In genomic region chr1:203680765-203681164, GRCh38 we compare ENCODE assay signal across 19 cellular contexts. TPM values are rescaled to one million over a fixed set of nuclear protein-coding genes. Genes with fewer than 3 reads are reported as not detected.
A peak's percentile ranks its signal among the peaks of the same experiment; 100 is the strongest.
DNase-seq lines count a peak whose midpoint lies in the region; ATAC-seq and TF ChIP-seq lines count a peak whose summit lies in the region.
"Had no signal": no experiment of that assay in that cellular context is flagged by ENCODE, and none has a peak within 500 bp of the region (broad histone marks: within the 10 kb centered on the region; RNA-seq: fewer than 3 reads in every experiment).

No MANE protein-coding gene starts in this region.

- H3K9me3 Mint-ChIP-seq in activated naive CD4-positive, alpha-beta T cell treated with anti-CD3 and anti-CD28 coated beads, Interleukin-2, amount 50 U/mL, for 72 hours = no peaks in the 10 kb centered on the region
- H3K9me3 Mint-ChIP-seq in activated T-helper 1 cell treated with anti-CD3 and anti-CD28 coated beads, Interleukin-12 subunit alpha, Interleukin-12 subunit beta, Interleukin-2, Interleukin-4 antibody, amounts not matched to agents 30 ng/mL and 10 ng/mL and 1 ng/mL, durations not matched to agents 14 hours and 24 hours and 36 hours = no peaks in the 10 kb centered on the region
- H3K9me3 Mint-ChIP-seq in memory B cell (no peaks in the 10 kb centered on the region), chondrocyte (ENCODE audit: low read depth) (no peaks in the 10 kb centered on the region)

- TF ChIP-seq CTCF in chondrocyte (IDR thresholded peaks at IDR 0.05) = no peak

- peak overlapping the region; percentile 24 to 72 for H3K27ac Mint-ChIP-seq in activated naive CD4-positive, alpha-beta T cell treated with anti-CD3 and anti-CD28 coated beads, Interleukin-2, amount 50 U/mL, for 72 hours
- H3K27ac Mint-ChIP-seq in activated T-helper 1 cell treated with anti-CD3 and anti-CD28 coated beads, Interleukin-12 subunit alpha, Interleukin-12 subunit beta, Interleukin-2, Interleukin-4 antibody, amounts not matched to agents 30 ng/mL and 10 ng/mL and 1 ng/mL, durations not matched to agents 14 hours and 24 hours and 36 hours = peak overlapping the region; percentile 95
- peak overlapping the region; percentile 60 for H3K27ac Mint-ChIP-seq in memory B cell
- H3K27ac Mint-ChIP-seq in chondrocyte (ENCODE audit: unreplicated experiment) = no peak overlapping the region

- peaks cover 10 to 21% of the 10 kb centered on the region in 2 donors for H3K36me3 Mint-ChIP-seq in activated naive CD4-positive, alpha-beta T cell treated with anti-CD3 and anti-CD28 coated beads, Interleukin-2, amount 50 U/mL, for 72 hours
- H3K36me3 Mint-ChIP-seq in activated T-helper 1 cell treated with anti-CD3 and anti-CD28 coated beads, Interleukin-12 subunit alpha, Interleukin-12 subunit beta, Interleukin-2, Interleukin-4 antibody, amounts not matched to agents 30 ng/mL and 10 ng/mL and 1 ng/mL, durations not matched to agents 14 hours and 24 hours and 36 hours (ENCODE audit: low read depth) = peaks cover 26% of the 10 kb centered on the region
- peaks cover 7% of the 10 kb centered on the region for H3K36me3 Mint-ChIP-seq in memory B cell
- H3K36me3 Mint-ChIP-seq in chondrocyte (ENCODE audit: low read depth) = peaks cover 15% of the 10 kb centered on the region

- H3K27me3 Mint-ChIP-seq in activated T-helper 1 cell treated with anti-CD3 and anti-CD28 coated beads, Interleukin-12 subunit alpha, Interleukin-12 subunit beta, Interleukin-2, Interleukin-4 antibody, amounts not matched to agents 30 ng/mL and 10 ng/mL and 1 ng/mL, durations not matched to agents 14 hours and 24 hours and 36 hours (ENCODE audit: insufficient read depth) = no peaks in the 10 kb centered on the region
- H3K27me3 Mint-ChIP-seq in memory B cell (no peaks in the 10 kb centered on the region), chondrocyte (ENCODE audit: low read depth) (no peaks in the 10 kb centered on the region)

- ATAC-seq in activated naive CD4-positive, alpha-beta T cell treated with anti-CD3 and anti-CD28 coated beads, Interleukin-2, amount 50 U/mL, for 72 hours = no peak
- ATAC-seq in memory B cell (ENCODE audit: low read depth) (no peak), HG03469 (IDR thresholded peaks at IDR 0.05; ENCODE audit: unreplicated experiment) (no peak)
- ATAC-seq: Panc1, right cardiac atrium, upper lobe of right lung had no signal

- H3K4me3 Mint-ChIP-seq in activated T-helper 1 cell treated with anti-CD3 and anti-CD28 coated beads, Interleukin-12 subunit alpha, Interleukin-12 subunit beta, Interleukin-2, Interleukin-4 antibody, amounts not matched to agents 30 ng/mL and 10 ng/mL and 1 ng/mL, durations not matched to agents 14 hours and 24 hours and 36 hours = no peak overlapping the region
- H3K4me3 Mint-ChIP-seq in memory B cell (no peak overlapping the region), chondrocyte (ENCODE audit: unreplicated experiment) (no peak overlapping the region)

- no peak for DNase-seq in activated naive CD4-positive, alpha-beta T cell treated with anti-CD3 and anti-CD28 coated beads, Interleukin-2, amount 50 U/mL, for 72 hours (ENCODE audit: low spot score in 2 of 2)
- no peak for DNase-seq in activated naive CD4-positive, alpha-beta T cell treated with Interleukin-2 at 50 U/mL for 16 hours
- no peak for DNase-seq in activated T-helper 1 cell treated with anti-CD3 and anti-CD28 coated beads, Interleukin-12 subunit alpha, Interleukin-12 subunit beta, Interleukin-2, Interleukin-4 antibody, amounts not matched to agents 30 ng/mL and 10 ng/mL and 1 ng/mL, durations not matched to agents 14 hours and 24 hours and 36 hours (ENCODE audit: low spot score)
- DNase-seq in memory B cell (ENCODE audit: low spot score in 2 of 2) = no peak
- DNase-seq in chondrocyte (ENCODE audit: low spot score) = no peak
- DNase-seq in NAMALWA (ENCODE audit: low spot score) = no peak
- DNase-seq: activated CD8-positive, alpha-beta memory T cell treated with anti-CD3 and anti-CD28 coated beads for 24 hours; adrenal gland; C1 segment of cervical spinal cord; cortex of kidney; DMS 273 treated with DMSO at 0.1 percent for 48 hours; NCI-H2107; NCI-H510A treated with DMSO at 0.1 percent for 48 hours; NK-92 treated with Interleukin-12 subunit alpha and Interleukin-12 subunit beta, amount 100 ng/mL, for 24 hours; right cardiac atrium; stimulated activated CD4-positive, alpha-beta T cell treated with anti-CD3 and anti-CD28 coated beads, Interleukin-12 subunit alpha, Interleukin-12 subunit beta, amount 100 ng/mL, for 4 hours; upper lobe of right lung had no signal

- H3K4me1 Mint-ChIP-seq in activated T-helper 1 cell treated with anti-CD3 and anti-CD28 coated beads, Interleukin-12 subunit alpha, Interleukin-12 subunit beta, Interleukin-2, Interleukin-4 antibody, amounts not matched to agents 30 ng/mL and 10 ng/mL and 1 ng/mL, durations not matched to agents 14 hours and 24 hours and 36 hours (ENCODE audit: low read depth) = peaks cover 42% of the 10 kb centered on the region
- H3K4me1 Mint-ChIP-seq in memory B cell = peaks cover 17% of the 10 kb centered on the region
- H3K4me1 Mint-ChIP-seq in chondrocyte (ENCODE audit: low read depth) = peaks cover 11% of the 10 kb centered on the region

- intact Hi-C loops in activated T-helper 1 cell treated with anti-CD3 and anti-CD28 coated beads, Interleukin-12 subunit alpha, Interleukin-12 subunit beta, Interleukin-2, Interleukin-4 antibody, amounts not matched to agents 30 ng/mL and 10 ng/mL and 1 ng/mL, durations not matched to agents 14 hours and 24 hours and 36 hours (cut with micrococcal nuclease) = no loop called here

RNA-seq across cellular contexts. Expression of gene ATP2B4, which starts 54.1 kb away (rescaled TPM):
- total RNA-seq in activated naive CD4-positive, alpha-beta T cell treated with anti-CD3 and anti-CD28 coated beads, Interleukin-2, amount 50 U/mL, for 72 hours = 10 to 100 TPM; 12.2 to 56.1 TPM
- 47.4 and 49.8 TPM in 2 replicates for total RNA-seq in activated T-helper 1 cell treated with anti-CD3 and anti-CD28 coated beads, Interleukin-12 subunit alpha, Interleukin-12 subunit beta, Interleukin-2, Interleukin-4 antibody, amounts not matched to agents 30 ng/mL and 10 ng/mL and 1 ng/mL, durations not matched to agents 14 hours and 24 hours and 36 hours
- total RNA-seq in chondrocyte = 71.4 to 133 TPM (median 130 TPM) in 3 replicates
